ENCODE assay signal across 9 cellular contexts in genomic region chr16:1380195-1380594, GRCh38. TPM values are rescaled to one million over a fixed set of nuclear protein-coding genes. Genes with fewer than 3 reads are reported as not detected.
A peak's percentile ranks its signal among the peaks of the same experiment; 100 is the strongest.
DNase-seq lines count a peak whose midpoint lies in the region; ATAC-seq and TF ChIP-seq lines count a peak whose summit lies in the region.
"Had no signal": no experiment of that assay in that cellular context is flagged by ENCODE, and none has a peak within 500 bp of the region (broad histone marks: within the 10 kb centered on the region; RNA-seq: fewer than 3 reads in every experiment).

No MANE protein-coding gene starts in this region.

- no peak for TF ChIP-seq CTCF in CD14-positive monocyte (IDR thresholded peaks at IDR 0.05)
- no peak for TF ChIP-seq CTCF in GM10248 (IDR thresholded peaks at IDR 0.05; ENCODE audit: control extremely low read depth, extremely low read depth, low read depth, missing control alignments)

- POLR2A ChIA-PET in activated naive CD8-positive, alpha-beta T cell treated with anti-CD3 and anti-CD28 coated beads, Interleukin-2, amount 10 ng/mL, durations not matched to agents 7 days and 5 days (lab: Charles Lee) = interaction anchor here (0.6 to 1.2 kb wide), 5 partner anchors 19 to 775 kb away, joined by 3 to 4 read pairs (median 3); partner anchors contain the start of gene TRAF7
- POLR2A ChIA-PET in GM10248 (lab: Yijun Ruan, JAX) = interaction anchor here (0.6 kb wide), 1 partner anchor 1417 kb away, joined by 4 read pairs; no protein-coding TSS in a partner anchor

- in situ Hi-C loops in G401 (cut with HindIII; ENCODE audit: low sequenced_read_pairs) = no loop called here

- H3K27ac Mint-ChIP-seq in CD14-positive monocyte (peak overlapping the region in 4 of 7 donors; percentile 20 to 72 (median 54)), naive B cell (peak overlapping the region in 5 of 6 donors; percentile 56 to 88 (median 83))
- H3K27ac Mint-ChIP-seq in activated naive CD8-positive, alpha-beta T cell treated with anti-CD3 and anti-CD28 coated beads, Interleukin-2, amount 10 ng/mL, durations not matched to agents 7 days and 5 days = peak overlapping the region; percentile 45

- no peak overlapping the region for H3K27ac ChIP-seq in HUES6 (ENCODE audit: low read depth, low read length)

- H3K9me3 ChIP-seq in HUES6 (ENCODE audit: control insufficient read depth, insufficient read depth, low read depth, low read length) = no peaks in the 10 kb centered on the region

- H3K4me1 Mint-ChIP-seq in CD14-positive monocyte (peaks cover 17% of the 10 kb centered on the region), naive B cell (peaks cover 16 to 32% (median 21%) of the 10 kb centered on the region in 3 donors)
- H3K4me1 Mint-ChIP-seq in activated naive CD8-positive, alpha-beta T cell treated with anti-CD3 and anti-CD28 coated beads, Interleukin-2, amount 10 ng/mL, durations not matched to agents 7 days and 5 days = peaks cover 13% of the 10 kb centered on the region

- peaks cover 22% of the 10 kb centered on the region for H3K36me3 ChIP-seq in HUES6 (ENCODE audit: control insufficient read depth, insufficient read depth, low read length)

- intact Hi-C loops in CD14-positive monocyte (cut with micrococcal nuclease) = no loop called here

- no peak for ATAC-seq in activated naive CD8-positive, alpha-beta T cell treated with anti-CD3 and anti-CD28 coated beads, Interleukin-2, amount 10 ng/mL, durations not matched to agents 7 days and 5 days (ENCODE audit: low read depth)
- no peak for ATAC-seq in naive B cell (ENCODE audit: low read depth in 2 of 2)
- ATAC-seq in GM19463 (IDR thresholded peaks at IDR 0.05; ENCODE audit: unreplicated experiment) = no peak
- ATAC-seq in GM21526 (IDR thresholded peaks at IDR 0.05; ENCODE audit: low FRiP score, unreplicated experiment) = no peak

- H3K27me3 Mint-ChIP-seq in CD14-positive monocyte (ENCODE audit: low read depth in 3 of 3) = peaks cover 1 to 3% (median 2%) of the 10 kb centered on the region in 3 donors
- H3K27me3 Mint-ChIP-seq in activated naive CD8-positive, alpha-beta T cell treated with anti-CD3 and anti-CD28 coated beads, Interleukin-2, amount 10 ng/mL, durations not matched to agents 7 days and 5 days = no peaks in the 10 kb centered on the region
- no peaks in the 10 kb centered on the region for H3K27me3 Mint-ChIP-seq in naive B cell

- peak overlapping the region; percentile 67 to 75 for H3K4me3 Mint-ChIP-seq in CD14-positive monocyte
- H3K4me3 Mint-ChIP-seq in activated naive CD8-positive, alpha-beta T cell treated with anti-CD3 and anti-CD28 coated beads, Interleukin-2, amount 10 ng/mL, durations not matched to agents 7 days and 5 days = peak overlapping the region; percentile 75
- H3K4me3 Mint-ChIP-seq in naive B cell = peak overlapping the region; percentile 76 to 86 (median 79)

- H3K27me3 ChIP-seq in HUES6 (ENCODE audit: control insufficient read depth, insufficient read depth, low read length) = no peaks in the 10 kb centered on the region

- no peak overlapping the region for H3K9ac ChIP-seq in HUES6 (ENCODE audit: low read length)

- peak overlapping the region; percentile 86 for H3K4me3 ChIP-seq in HUES6 (ENCODE audit: low read depth, low read length)

- DNase-seq in CD14-positive monocyte (ENCODE audit: low spot score) (no peak), naive B cell (no peak), GM10248 (ENCODE audit: extremely low spot score) (no peak), G401 (ENCODE audit: low spot score) (no peak)
- DNase-seq in activated naive CD8-positive, alpha-beta T cell treated with anti-CD3 and anti-CD28 coated beads, Interleukin-2, amount 10 ng/mL, durations not matched to agents 7 days and 5 days = no peak
- DNase-seq: DND-41 had no signal

- H3K9me3 Mint-ChIP-seq in CD14-positive monocyte (no peaks in the 10 kb centered on the region), naive B cell (no peaks in the 10 kb centered on the region)
- H3K9me3 Mint-ChIP-seq in activated naive CD8-positive, alpha-beta T cell treated with anti-CD3 and anti-CD28 coated beads, Interleukin-2, amount 10 ng/mL, durations not matched to agents 7 days and 5 days = no peaks in the 10 kb centered on the region

- peaks cover 16% of the 10 kb centered on the region for H3K4me1 ChIP-seq in HUES6 (ENCODE audit: control insufficient read depth, insufficient read depth, low read length)

- peaks cover 45 to 85% of the 10 kb centered on the region in 2 donors for H3K36me3 Mint-ChIP-seq in CD14-positive monocyte
- H3K36me3 Mint-ChIP-seq in activated naive CD8-positive, alpha-beta T cell treated with anti-CD3 and anti-CD28 coated beads, Interleukin-2, amount 10 ng/mL, durations not matched to agents 7 days and 5 days = peaks cover 6% of the 10 kb centered on the region
- peaks cover 0 to 7% of the 10 kb centered on the region in 2 donors for H3K36me3 Mint-ChIP-seq in naive B cell

- CTCF ChIA-PET in GM10248 (lab: Yijun Ruan, JAX) = interaction anchor here (5.6 kb wide), 1 partner anchor 15 kb away, joined by 56 read pairs; no protein-coding TSS in a partner anchor

RNA-seq across cellular contexts. Expression of gene GNPTG, which starts 28.5 kb away (rescaled TPM):
- 10 to 100 TPM; 74.7 to 82.5 TPM for polyA plus RNA-seq in CD14-positive monocyte
- 10 to 100 TPM; 43.2 to 46.5 TPM for total RNA-seq in activated naive CD8-positive, alpha-beta T cell treated with anti-CD3 and anti-CD28 coated beads, Interleukin-2, amount 10 ng/mL, durations not matched to agents 7 days and 5 days
- polyA plus RNA-seq in naive B cell (ENCODE audit: low read depth in 6 of 6) = 10 to 100 TPM; 39.7 to 52.1 (median 44.6) TPM
- 48.6 and 51.1 TPM in 2 replicates for total RNA-seq in G401 (2014; rRNA removed; shearing (Covaris generic))

RNA-seq across cellular contexts. Expression of gene TSR3, which starts 28.5 kb away (rescaled TPM):
- polyA plus RNA-seq in CD14-positive monocyte (10 to 100 TPM; 48.2 to 73.1 TPM), naive B cell (ENCODE audit: low read depth in 6 of 6) (100 to 1,000 TPM in 3 of 6 donors, 10 to 100 TPM in 3; 87.9 to 103 (median 99.1) TPM)
- 10 to 100 TPM; 43.8 to 44.2 TPM for total RNA-seq in activated naive CD8-positive, alpha-beta T cell treated with anti-CD3 and anti-CD28 coated beads, Interleukin-2, amount 10 ng/mL, durations not matched to agents 7 days and 5 days
- 88.1 and 96.8 TPM in 2 replicates for total RNA-seq in G401 (2014; rRNA removed; shearing (Covaris generic))

RNA-seq across cellular contexts. Expression of gene UNKL, which starts 34.3 kb away (rescaled TPM):
- polyA plus RNA-seq in CD14-positive monocyte = 1 to 10 TPM; 1.2 to 2.2 TPM
- total RNA-seq in activated naive CD8-positive, alpha-beta T cell treated with anti-CD3 and anti-CD28 coated beads, Interleukin-2, amount 10 ng/mL, durations not matched to agents 7 days and 5 days = 10 to 100 TPM; 60.4 to 68.7 TPM
- polyA plus RNA-seq in naive B cell (ENCODE audit: low read depth in 6 of 6) = 10 to 100 TPM in 1 of 6 donors, 1 to 10 TPM in 5; 7.2 to 25.7 (median 9.2) TPM
- total RNA-seq in G401 (2014; rRNA removed; shearing (Covaris generic)) = 8.2 and 11.1 TPM in 2 replicates

RNA-seq across cellular contexts. Expression of gene UQCC4, which starts 40.4 kb away (rescaled TPM):
- polyA plus RNA-seq in CD14-positive monocyte (10 to 100 TPM; 35.3 to 48.8 TPM), naive B cell (ENCODE audit: low read depth in 6 of 6) (10 to 100 TPM; 39.8 to 65.5 (median 46.2) TPM)
- total RNA-seq in activated naive CD8-positive, alpha-beta T cell treated with anti-CD3 and anti-CD28 coated beads, Interleukin-2, amount 10 ng/mL, durations not matched to agents 7 days and 5 days = 10 to 100 TPM; 14.0 to 15.0 TPM
- total RNA-seq in G401 (2014; rRNA removed; shearing (Covaris generic)) = 40.5 and 46.6 TPM in 2 replicates

RNA-seq across cellular contexts. Expression of gene BAIAP3, which starts 46.8 kb away (rescaled TPM):
- not detected for polyA plus RNA-seq in CD14-positive monocyte
- total RNA-seq in activated naive CD8-positive, alpha-beta T cell treated with anti-CD3 and anti-CD28 coated beads, Interleukin-2, amount 10 ng/mL, durations not matched to agents 7 days and 5 days = 10 to 100 TPM; 27.4 to 31.2 TPM
- 1 to 10 TPM in 1 of 6 donors, under 1 TPM in 4, not detected in 1; 0.20 to 1.3 (median 0.67) TPM for polyA plus RNA-seq in naive B cell (ENCODE audit: low read depth in 6 of 6)
- 0.25 and 2.0 TPM in 2 replicates for total RNA-seq in G401 (2014; rRNA removed; shearing (Covaris generic))
